22 cellular contexts compared by ENCODE assay signal in the genomic region with DNA sequence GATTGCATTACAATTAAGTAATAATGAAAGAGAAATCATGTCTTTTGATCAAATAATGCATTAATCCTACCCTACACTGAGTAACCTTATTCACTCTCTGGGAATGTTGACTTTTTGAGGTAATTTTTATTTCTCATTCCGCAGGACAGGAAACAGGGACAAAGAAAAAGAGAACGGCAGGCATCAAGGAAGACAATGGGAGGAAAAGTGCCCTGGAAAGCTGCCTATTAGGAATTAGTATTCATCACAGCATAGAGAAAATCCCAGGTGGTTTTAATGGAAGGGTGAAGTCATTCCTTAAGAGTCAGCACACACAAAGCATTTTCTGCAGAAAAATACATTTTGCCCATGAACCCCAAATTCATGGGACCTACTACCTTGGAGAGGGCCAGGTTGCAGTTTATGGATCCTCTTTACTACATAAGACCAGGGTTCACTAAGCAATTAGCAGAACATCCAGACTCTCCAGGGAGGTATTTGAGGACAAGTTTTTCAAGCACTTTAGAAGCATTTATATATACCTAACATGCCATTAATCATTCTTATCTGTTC. TPM values are rescaled to one million over a fixed set of nuclear protein-coding genes. Genes with fewer than 3 reads are reported as not detected.
"Had no signal": no experiment of that assay in that cellular context is flagged by ENCODE, and none has a peak within 500 bp of the region (broad histone marks: within the 10 kb centered on the region; RNA-seq: fewer than 3 reads in every experiment).

No MANE protein-coding gene starts in this region.

- H3K36me3 Mint-ChIP-seq: activated naive CD8-positive, alpha-beta T cell treated with anti-CD3 and anti-CD28 coated beads, Interleukin-2, amount 10 ng/mL, durations not matched to agents 7 days and 5 days; immature natural killer cell; naive thymus-derived CD8-positive, alpha-beta T cell; stimulated activated memory B cell treated with anti-CD40 and anti-IgM and Interleukin-4, amounts not matched to agents 10 μg/mL and 1 μg/mL and 100 μg/mL, for 72 hours had no signal

- DNase-seq: activated CD4-positive, alpha-beta T cell treated with anti-CD3 and anti-CD28 coated beads for 4 hours; activated CD8-positive, alpha-beta memory T cell treated with anti-CD3 and anti-CD28 coated beads, Interleukin-2, amount 50 U/mL, for 4 hours; activated CD8-positive, alpha-beta T cell treated with anti-CD3 and anti-CD28 coated beads for 36 hours; activated gamma-delta T cell treated with Interleukin-2 at 50 U/mL for 16 hours; activated naive CD8-positive, alpha-beta T cell treated with anti-CD3 and anti-CD28 coated beads, Interleukin-2, amount 10 ng/mL, durations not matched to agents 7 days and 5 days; activated T-cell treated with anti-CD3 and anti-CD28 coated beads, Interleukin-2, amount 50 U/mL, for 72 hours; anterior cingulate cortex; immature natural killer cell; left cardiac atrium; lower lobe of right lung; naive thymus-derived CD8-positive, alpha-beta T cell; nucleus accumbens; psoas muscle; spleen; stimulated activated CD4-positive, alpha-beta T cell treated with anti-CD3 and anti-CD28 coated beads, Interleukin-1b, Interleukin-23, amount 100 ng/mL, for 48 hours; tibial artery; uterus; WERI-Rb-1 had no signal

- H3K9me3 ChIP-seq: breast epithelium, gastroesophageal sphincter, lower lobe of right lung, psoas muscle, spleen, tibial artery, uterus had no signal

- H3K27ac Mint-ChIP-seq: activated CD8-positive, alpha-beta T cell treated with anti-CD3 and anti-CD28 coated beads for 36 hours; activated naive CD8-positive, alpha-beta T cell treated with anti-CD3 and anti-CD28 coated beads, Interleukin-2, amount 10 ng/mL, durations not matched to agents 7 days and 5 days; activated T-cell treated with anti-CD3 and anti-CD28 coated beads, Interleukin-2, amount 50 U/mL, for 72 hours; immature natural killer cell; naive thymus-derived CD8-positive, alpha-beta T cell; stimulated activated memory B cell treated with anti-CD40 and anti-IgM and Interleukin-4, amounts not matched to agents 10 μg/mL and 1 μg/mL and 100 μg/mL, for 72 hours had no signal

- H3K4me1 Mint-ChIP-seq: activated naive CD8-positive, alpha-beta T cell treated with anti-CD3 and anti-CD28 coated beads, Interleukin-2, amount 10 ng/mL, durations not matched to agents 7 days and 5 days; immature natural killer cell; naive thymus-derived CD8-positive, alpha-beta T cell; stimulated activated memory B cell treated with anti-CD40 and anti-IgM and Interleukin-4, amounts not matched to agents 10 μg/mL and 1 μg/mL and 100 μg/mL, for 72 hours had no signal

- H3K4me3 Mint-ChIP-seq: activated CD8-positive, alpha-beta T cell treated with anti-CD3 and anti-CD28 coated beads for 36 hours; activated naive CD8-positive, alpha-beta T cell treated with anti-CD3 and anti-CD28 coated beads, Interleukin-2, amount 10 ng/mL, durations not matched to agents 7 days and 5 days; activated T-cell treated with anti-CD3 and anti-CD28 coated beads, Interleukin-2, amount 50 U/mL, for 72 hours; immature natural killer cell; naive thymus-derived CD8-positive, alpha-beta T cell; stimulated activated memory B cell treated with anti-CD40 and anti-IgM and Interleukin-4, amounts not matched to agents 10 μg/mL and 1 μg/mL and 100 μg/mL, for 72 hours had no signal

- H3K27ac ChIP-seq: breast epithelium, gastroesophageal sphincter, lower lobe of right lung, psoas muscle, spleen, tibial artery, uterus, WERI-Rb-1 had no signal

- H3K9me3 Mint-ChIP-seq: activated CD8-positive, alpha-beta T cell treated with anti-CD3 and anti-CD28 coated beads for 36 hours; activated naive CD8-positive, alpha-beta T cell treated with anti-CD3 and anti-CD28 coated beads, Interleukin-2, amount 10 ng/mL, durations not matched to agents 7 days and 5 days; activated T-cell treated with anti-CD3 and anti-CD28 coated beads, Interleukin-2, amount 50 U/mL, for 72 hours; naive thymus-derived CD8-positive, alpha-beta T cell; stimulated activated memory B cell treated with anti-CD40 and anti-IgM and Interleukin-4, amounts not matched to agents 10 μg/mL and 1 μg/mL and 100 μg/mL, for 72 hours had no signal

- H3K4me3 ChIP-seq: breast epithelium, gastroesophageal sphincter, lower lobe of right lung, psoas muscle, spleen, tibial artery, uterus had no signal

- H3K36me3 ChIP-seq: breast epithelium, gastroesophageal sphincter, lower lobe of right lung, spleen, tibial artery, uterus had no signal

- H3K27me3 ChIP-seq: breast epithelium, uterus had no signal

- H3K4me1 ChIP-seq: breast epithelium, gastroesophageal sphincter, psoas muscle, spleen, tibial artery, uterus had no signal

RNA-seq across cellular contexts. Expression of gene FSTL4, which starts 9.4 kb away (rescaled TPM):
- total RNA-seq: activated CD8-positive, alpha-beta T cell treated with anti-CD3 and anti-CD28 coated beads for 36 hours; activated T-cell treated with anti-CD3 and anti-CD28 coated beads, Interleukin-2, amount 50 U/mL, for 72 hours; sciatic nerve had no signal
- polyA plus RNA-seq: immature natural killer cell; naive thymus-derived CD8-positive, alpha-beta T cell had no signal
